Comparison of ENCODE assay signal across 1 cellular context in genomic region chr15:42033214-42033873, GRCh38.
TF ChIP-seq lines count a peak whose summit lies in the region.

No MANE protein-coding gene starts in this region.

TF ChIP-seq in H1, 55 proteins besides CTCF, POLR2A, EP300 and RAD21:
- no peak for TF ChIP-seq EZH2 (IDR thresholded peaks at IDR 0.05; ENCODE audit: low read depth, low read length, severe bottlenecking)
- no peak for TF ChIP-seq BRCA1 (IDR thresholded peaks at IDR 0.05; ENCODE audit: low read depth, low read length)
- TF ChIP-seq, protein P1, sequence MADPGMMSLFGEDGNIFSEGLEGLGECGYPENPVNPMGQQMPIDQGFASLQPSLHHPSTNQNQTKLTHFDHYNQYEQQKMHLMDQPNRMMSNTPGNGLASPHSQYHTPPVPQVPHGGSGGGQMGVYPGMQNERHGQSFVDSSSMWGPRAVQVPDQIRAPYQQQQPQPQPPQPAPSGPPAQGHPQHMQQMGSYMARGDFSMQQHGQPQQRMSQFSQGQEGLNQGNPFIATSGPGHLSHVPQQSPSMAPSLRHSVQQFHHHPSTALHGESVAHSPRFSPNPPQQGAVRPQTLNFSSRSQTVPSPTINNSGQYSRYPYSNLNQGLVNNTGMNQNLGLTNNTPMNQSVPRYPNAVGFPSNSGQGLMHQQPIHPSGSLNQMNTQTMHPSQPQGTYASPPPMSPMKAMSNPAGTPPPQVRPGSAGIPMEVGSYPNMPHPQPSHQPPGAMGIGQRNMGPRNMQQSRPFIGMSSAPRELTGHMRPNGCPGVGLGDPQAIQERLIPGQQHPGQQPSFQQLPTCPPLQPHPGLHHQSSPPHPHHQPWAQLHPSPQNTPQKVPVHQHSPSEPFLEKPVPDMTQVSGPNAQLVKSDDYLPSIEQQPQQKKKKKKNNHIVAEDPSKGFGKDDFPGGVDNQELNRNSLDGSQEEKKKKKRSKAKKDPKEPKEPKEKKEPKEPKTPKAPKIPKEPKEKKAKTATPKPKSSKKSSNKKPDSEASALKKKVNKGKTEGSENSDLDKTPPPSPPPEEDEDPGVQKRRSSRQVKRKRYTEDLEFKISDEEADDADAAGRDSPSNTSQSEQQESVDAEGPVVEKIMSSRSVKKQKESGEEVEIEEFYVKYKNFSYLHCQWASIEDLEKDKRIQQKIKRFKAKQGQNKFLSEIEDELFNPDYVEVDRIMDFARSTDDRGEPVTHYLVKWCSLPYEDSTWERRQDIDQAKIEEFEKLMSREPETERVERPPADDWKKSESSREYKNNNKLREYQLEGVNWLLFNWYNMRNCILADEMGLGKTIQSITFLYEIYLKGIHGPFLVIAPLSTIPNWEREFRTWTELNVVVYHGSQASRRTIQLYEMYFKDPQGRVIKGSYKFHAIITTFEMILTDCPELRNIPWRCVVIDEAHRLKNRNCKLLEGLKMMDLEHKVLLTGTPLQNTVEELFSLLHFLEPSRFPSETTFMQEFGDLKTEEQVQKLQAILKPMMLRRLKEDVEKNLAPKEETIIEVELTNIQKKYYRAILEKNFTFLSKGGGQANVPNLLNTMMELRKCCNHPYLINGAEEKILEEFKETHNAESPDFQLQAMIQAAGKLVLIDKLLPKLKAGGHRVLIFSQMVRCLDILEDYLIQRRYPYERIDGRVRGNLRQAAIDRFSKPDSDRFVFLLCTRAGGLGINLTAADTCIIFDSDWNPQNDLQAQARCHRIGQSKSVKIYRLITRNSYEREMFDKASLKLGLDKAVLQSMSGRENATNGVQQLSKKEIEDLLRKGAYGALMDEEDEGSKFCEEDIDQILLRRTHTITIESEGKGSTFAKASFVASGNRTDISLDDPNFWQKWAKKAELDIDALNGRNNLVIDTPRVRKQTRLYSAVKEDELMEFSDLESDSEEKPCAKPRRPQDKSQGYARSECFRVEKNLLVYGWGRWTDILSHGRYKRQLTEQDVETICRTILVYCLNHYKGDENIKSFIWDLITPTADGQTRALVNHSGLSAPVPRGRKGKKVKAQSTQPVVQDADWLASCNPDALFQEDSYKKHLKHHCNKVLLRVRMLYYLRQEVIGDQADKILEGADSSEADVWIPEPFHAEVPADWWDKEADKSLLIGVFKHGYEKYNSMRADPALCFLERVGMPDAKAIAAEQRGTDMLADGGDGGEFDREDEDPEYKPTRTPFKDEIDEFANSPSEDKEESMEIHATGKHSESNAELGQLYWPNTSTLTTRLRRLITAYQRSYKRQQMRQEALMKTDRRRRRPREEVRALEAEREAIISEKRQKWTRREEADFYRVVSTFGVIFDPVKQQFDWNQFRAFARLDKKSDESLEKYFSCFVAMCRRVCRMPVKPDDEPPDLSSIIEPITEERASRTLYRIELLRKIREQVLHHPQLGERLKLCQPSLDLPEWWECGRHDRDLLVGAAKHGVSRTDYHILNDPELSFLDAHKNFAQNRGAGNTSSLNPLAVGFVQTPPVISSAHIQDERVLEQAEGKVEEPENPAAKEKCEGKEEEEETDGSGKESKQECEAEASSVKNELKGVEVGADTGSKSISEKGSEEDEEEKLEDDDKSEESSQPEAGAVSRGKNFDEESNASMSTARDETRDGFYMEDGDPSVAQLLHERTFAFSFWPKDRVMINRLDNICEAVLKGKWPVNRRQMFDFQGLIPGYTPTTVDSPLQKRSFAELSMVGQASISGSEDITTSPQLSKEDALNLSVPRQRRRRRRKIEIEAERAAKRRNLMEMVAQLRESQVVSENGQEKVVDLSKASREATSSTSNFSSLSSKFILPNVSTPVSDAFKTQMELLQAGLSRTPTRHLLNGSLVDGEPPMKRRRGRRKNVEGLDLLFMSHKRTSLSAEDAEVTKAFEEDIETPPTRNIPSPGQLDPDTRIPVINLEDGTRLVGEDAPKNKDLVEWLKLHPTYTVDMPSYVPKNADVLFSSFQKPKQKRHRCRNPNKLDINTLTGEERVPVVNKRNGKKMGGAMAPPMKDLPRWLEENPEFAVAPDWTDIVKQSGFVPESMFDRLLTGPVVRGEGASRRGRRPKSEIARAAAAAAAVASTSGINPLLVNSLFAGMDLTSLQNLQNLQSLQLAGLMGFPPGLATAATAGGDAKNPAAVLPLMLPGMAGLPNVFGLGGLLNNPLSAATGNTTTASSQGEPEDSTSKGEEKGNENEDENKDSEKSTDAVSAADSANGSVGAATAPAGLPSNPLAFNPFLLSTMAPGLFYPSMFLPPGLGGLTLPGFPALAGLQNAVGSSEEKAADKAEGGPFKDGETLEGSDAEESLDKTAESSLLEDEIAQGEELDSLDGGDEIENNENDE (IDR thresholded peaks at IDR 0.05; ENCODE audit: insufficient replicate concordance, low read length): no peak
- no peak for TF ChIP-seq RFX5 (IDR thresholded peaks at IDR 0.05; ENCODE audit: borderline replicate concordance, low read depth, low read length)
- no peak for TF ChIP-seq TEAD4 (IDR thresholded peaks at IDR 0.05; ENCODE audit: low read depth, low read length)
TF ChIP-seq in H1: peak in this region for 0.
